Comparison of ENCODE assay signal across 7 cellular contexts in genomic region chr1:148426385-148426784, GRCh38. TPM values are rescaled to one million over a fixed set of nuclear protein-coding genes. Genes with fewer than 3 reads are reported as not detected.
"Had no signal": no experiment of that assay in that cellular context is flagged by ENCODE, and none has a peak within 500 bp of the region (broad histone marks: within the 10 kb centered on the region; RNA-seq: fewer than 3 reads in every experiment).

No MANE protein-coding gene starts in this region.

RNA-seq across cellular contexts. Expression of gene PPIAL4G, which starts 56.7 kb away (rescaled TPM):
- total RNA-seq: cardiac muscle cell, LHCN-M2, M059J, PC-9, SK-MEL-5, WTC11 had no signal
- polyA plus RNA-seq: adipose tissue, cardiac muscle cell had no signal
